In the genomic region with DNA sequence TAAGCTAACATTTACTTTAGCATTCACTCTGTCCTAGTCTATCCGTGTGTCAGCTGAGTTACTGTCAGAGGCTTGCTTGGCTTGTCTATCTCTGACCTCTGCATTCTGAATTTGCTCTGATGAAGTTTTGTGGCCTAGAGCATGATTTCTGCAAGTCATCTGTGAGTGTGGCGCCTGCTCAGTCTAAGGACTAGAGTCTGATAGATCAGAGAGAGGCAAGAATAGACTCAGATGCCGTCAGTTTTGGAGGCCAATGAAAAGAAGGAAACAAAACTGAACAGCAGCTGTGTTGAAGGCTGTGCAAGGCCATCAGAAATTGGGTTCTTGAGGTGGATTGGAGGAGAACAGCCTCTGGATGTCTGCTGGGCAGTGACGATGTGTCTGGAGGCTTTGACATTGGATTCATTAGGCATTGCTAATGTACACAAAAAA, we compare ENCODE assay signal across 12 cellular contexts.
A peak's percentile ranks its signal among the peaks of the same experiment; 100 is the strongest.
DNase-seq lines count a peak whose midpoint lies in the region; ATAC-seq and TF ChIP-seq lines count a peak whose summit lies in the region.
"Had no signal": no experiment of that assay in that cellular context is flagged by ENCODE, and none has a peak within 500 bp of the region (broad histone marks: within the 10 kb centered on the region; RNA-seq: fewer than 3 reads in every experiment).

No MANE protein-coding gene starts in this region.

- H3K27ac ChIP-seq in SU-DHL-6 (ENCODE audit: low read depth, low read length), result no peak overlapping the region
- H3K27ac ChIP-seq: neutrophil, Peyer's patch had no signal

- peak; percentile 20 for DNase-seq in AG08395 (ENCODE audit: low spot score)
- DNase-seq in fibroblast of villous mesenchyme (ENCODE audit: low read depth), result peak; percentile 19
- peak; percentile 41 for DNase-seq in occipital lobe (lab: John Stamatoyannopoulos, UW)
- DNase-seq in NCI-H1105 treated with DMSO at 0.1 percent for 48 hours (lab: John Stamatoyannopoulos, UW), result no peak
- no peak for DNase-seq in activated CD4-positive, CD25-positive, alpha-beta regulatory T cell treated with anti-CD3 and anti-CD28 coated beads, Interleukin-2, amount 50 U/mL, for 72 hours
- DNase-seq: AML-193; effector memory CD4-positive, alpha-beta T cell; Peyer's patch had no signal

- ATAC-seq in HG03097 (IDR thresholded peaks at IDR 0.05; ENCODE audit: low FRiP score, unreplicated experiment) (no peak), HG03159 (IDR thresholded peaks at IDR 0.05; ENCODE audit: unreplicated experiment) (no peak)

- no peak overlapping the region for H3K4me3 ChIP-seq in SU-DHL-6 (ENCODE audit: insufficient read depth, low read length, poor library complexity, severe bottlenecking)
- H3K4me3 ChIP-seq in fibroblast of villous mesenchyme (ENCODE audit: low read depth, low read length), result no peak overlapping the region
- H3K4me3 ChIP-seq: Peyer's patch had no signal

- H3K79me2 ChIP-seq in SU-DHL-6 (ENCODE audit: insufficient read depth, low read length), result no peaks in the 10 kb centered on the region

- no peaks in the 10 kb centered on the region for H3K9me2 ChIP-seq in SU-DHL-6 (replicated peaks; ENCODE audit: insufficient read depth, low read length)

- TF ChIP-seq CTCF in SU-DHL-6 (IDR thresholded peaks at IDR 0.05; ENCODE audit: insufficient read depth, low read length, poor library complexity, severe bottlenecking), result no peak
- no peak for TF ChIP-seq CTCF in fibroblast of villous mesenchyme (IDR thresholded peaks at IDR 0.05; ENCODE audit: insufficient read depth, low read depth, low read length)

- H2AFZ ChIP-seq in SU-DHL-6 (ENCODE audit: low read depth, low read length, severe bottlenecking), result peak overlapping the region; percentile 56

- no peaks in the 10 kb centered on the region for H4K20me1 ChIP-seq in SU-DHL-6 (ENCODE audit: low read depth, low read length)

- no peak overlapping the region for H3K4me2 ChIP-seq in SU-DHL-6 (ENCODE audit: low read depth, low read length, poor library complexity, severe bottlenecking)

- H3K9ac ChIP-seq in SU-DHL-6 (ENCODE audit: low read length), result no peak overlapping the region

- no peaks in the 10 kb centered on the region for H3K9me3 ChIP-seq in SU-DHL-6 (ENCODE audit: insufficient read depth, low read length)
- H3K9me3 ChIP-seq: neutrophil, Peyer's patch had no signal

- H3K36me3 ChIP-seq in SU-DHL-6 (ENCODE audit: low read length), result no peaks in the 10 kb centered on the region
- H3K36me3 ChIP-seq: neutrophil, Peyer's patch had no signal

- no peaks in the 10 kb centered on the region for H3K27me3 ChIP-seq in SU-DHL-6 (ENCODE audit: low read length)
- H3K27me3 ChIP-seq: neutrophil, Peyer's patch had no signal

- no peaks in the 10 kb centered on the region for H3F3A ChIP-seq in SU-DHL-6 (ENCODE audit: insufficient read depth)

Comparison
In these comparisons a context has a peak if more than half of its experiments do, and no peak if none do; other contexts are left out.
1. DNase-seq: peak in AG08395 (single experiment), fibroblast of villous mesenchyme (single experiment) and occipital lobe (single experiment); none in NCI-H1105 treated with DMSO at 0.1 percent for 48 hours (single experiment) and activated CD4-positive, CD25-positive, alpha-beta regulatory T cell treated with anti-CD3 and anti-CD28 coated beads, Interleukin-2, amount 50 U/mL, for 72 hours (single experiment).